20 cellular contexts compared by ENCODE assay signal in the genomic region with DNA sequence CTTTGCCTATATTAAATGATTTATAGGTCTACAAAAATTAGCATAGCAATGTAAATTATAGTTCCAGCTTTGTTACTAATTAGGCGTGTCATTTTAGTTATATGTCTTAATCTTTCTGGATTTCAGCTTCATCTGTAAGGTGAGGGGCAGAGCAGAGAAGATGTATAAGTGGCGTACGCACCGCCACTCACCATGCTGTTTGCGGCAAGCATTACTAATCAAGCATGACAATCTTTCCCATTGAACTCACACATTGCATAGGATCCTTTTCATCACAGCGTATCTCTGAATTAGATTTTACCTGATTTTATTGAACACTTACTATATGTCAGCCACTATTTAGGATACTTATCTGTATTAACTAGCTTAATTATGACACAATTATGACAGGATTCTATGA.
DNase-seq lines count a peak whose midpoint lies in the region; ATAC-seq, FAIRE-seq and TF ChIP-seq lines count a peak whose summit lies in the region.
"Had no signal": no experiment of that assay in that cellular context is flagged by ENCODE, and none has a peak within 500 bp of the region (broad histone marks: within the 10 kb centered on the region; RNA-seq: fewer than 3 reads in every experiment).

No MANE protein-coding gene starts in this region.

- POLR2A ChIA-PET in GM12878 (lab: Charles Lee), result interaction anchor here (1.3 to 1.9 kb wide), 3 partner anchors 206 to 386 kb away, joined by 4 read pairs; no protein-coding TSS in a partner anchor

- peak overlapping the region; percentile 81 for H3K4me2 ChIP-seq in BLaER1
- H3K4me2 ChIP-seq in KMS-11, result peak overlapping the region; percentile 65
- H3K4me2 ChIP-seq in OCI-LY1 (ENCODE audit: low read length), result no peak overlapping the region
- no peak overlapping the region for H3K4me2 ChIP-seq in GM12878 (ENCODE audit: control insufficient read depth, insufficient read depth)
- H3K4me2 ChIP-seq: A549 had no signal

- WGBS in GM12878 (ENCODE audit: insufficient coverage, insufficient replicate concordance, low lambda C conversion rate, missing lambda C conversion rate), result 73% methylated on average over 6 of the region's 6 CpGs

- no peak for TF ChIP-seq RAD21 in GM12878 (IDR thresholded peaks at IDR 0.05; ENCODE audit: insufficient read depth, low read depth, low read length)

- CTCF ChIA-PET in GM12878 (lab: Yijun Ruan, JAX), result interaction anchor here (0.8 to 3.2 kb wide), 9 partner anchors 20 to 531 kb away, joined by 3 to 15 read pairs (median 4); no protein-coding TSS in a partner anchor

- H3K36me3 ChIP-seq in BLaER1 (no peaks in the 10 kb centered on the region), KMS-11 (ENCODE audit: insufficient read depth) (no peaks in the 10 kb centered on the region), OCI-LY1 (ENCODE audit: insufficient read depth, low read length) (no peaks in the 10 kb centered on the region), GM12878 (ENCODE audit: control insufficient read depth in 2 of 2, insufficient read depth in 2 of 2, low read length in 1 of 2) (no peaks in the 10 kb centered on the region)

- SMC1A ChIA-PET in GM12878 (lab: Charles Lee; ENCODE audit: uncharacterized antibody, unreplicated experiment), result interaction anchor here (0.7 to 4.1 kb wide), 19 partner anchors 12 to 532 kb away, joined by 3 to 33 read pairs (median 5); no protein-coding TSS in a partner anchor

- no peak overlapping the region for H3K4me3 Mint-ChIP-seq in activated T-helper 17 cell treated with anti-CD3 and anti-CD28 coated beads, Interleukin-2, amount 50 U/mL, for 72 hours
- H3K4me3 Mint-ChIP-seq: CD8-positive, alpha-beta T cell had no signal

- H3K9ac ChIP-seq in BLaER1, result no peak overlapping the region
- H3K9ac ChIP-seq in KMS-11, result no peak overlapping the region
- no peak overlapping the region for H3K9ac ChIP-seq in OCI-LY1 (ENCODE audit: low read length)
- no peak overlapping the region for H3K9ac ChIP-seq in GM12878 (ENCODE audit: control insufficient read depth, insufficient read depth, low read length)

- H3K9me3 Mint-ChIP-seq in activated T-helper 17 cell treated with anti-CD3 and anti-CD28 coated beads, Interleukin-2, amount 50 U/mL, for 72 hours, result peaks cover 9% of the 10 kb centered on the region

- no peaks in the 10 kb centered on the region for H3K27me3 Mint-ChIP-seq in activated T-helper 17 cell treated with anti-CD3 and anti-CD28 coated beads, Interleukin-2, amount 50 U/mL, for 72 hours

- no peak overlapping the region for H3K27ac ChIP-seq in BLaER1
- H3K27ac ChIP-seq in KMS-11, result peak overlapping the region; percentile 73; the same call in 1 of the 2 replicates
- H3K27ac ChIP-seq in OCI-LY1 (ENCODE audit: low read depth, low read length, poor library complexity, severe bottlenecking), result peak overlapping the region; percentile 55
- no peak overlapping the region for H3K27ac ChIP-seq in GM12878 (ENCODE audit: control insufficient read depth, insufficient read depth)
- H3K27ac ChIP-seq: 22Rv1, A549, HL-60 had no signal

- RAD21 ChIA-PET in GM12878 (lab: Charles Lee; ENCODE audit: unreplicated experiment), result interaction anchor here (0.7 to 5.4 kb wide), 10 partner anchors 121 to 599 kb away, joined by 3 to 39 read pairs (median 5); no protein-coding TSS in a partner anchor

- H3K9me2 ChIP-seq in OCI-LY1 (ENCODE audit: low read depth, low read length), result no peaks in the 10 kb centered on the region

- H3K4me3 ChIP-seq in BLaER1 (no peak overlapping the region), KMS-11 (IDR thresholded peaks at IDR 0.05; ENCODE audit: insufficient read depth, low read depth, low read length) (no peak overlapping the region), OCI-LY1 (ENCODE audit: low read depth, low read length, poor library complexity, severe bottlenecking) (no peak overlapping the region), GM12878 (no peak overlapping the region)
- H3K4me3 ChIP-seq: A549 had no signal

- no peak overlapping the region for H3K27ac Mint-ChIP-seq in activated T-helper 17 cell treated with anti-CD3 and anti-CD28 coated beads, Interleukin-2, amount 50 U/mL, for 72 hours
- H3K27ac Mint-ChIP-seq: CD8-positive, alpha-beta T cell had no signal

- no peaks in the 10 kb centered on the region for H3K9me3 ChIP-seq in BLaER1
- H3K9me3 ChIP-seq in OCI-LY1 (ENCODE audit: low read length), result no peaks in the 10 kb centered on the region
- no peaks in the 10 kb centered on the region; the same call in 2 of the 3 replicates for H3K9me3 ChIP-seq in GM12878 (replicated peaks; ENCODE audit: control insufficient read depth, insufficient read depth, low read length)
- H3K9me3 ChIP-seq: A549 had no signal

- in situ Hi-C loops in GM12878 (cut with MboI), result no loop called here

- no peak for TF ChIP-seq EP300 in GM12878 (IDR thresholded peaks at IDR 0.05; ENCODE audit: borderline replicate concordance in 1 of 2, control insufficient read depth in 1 of 2, low read depth in 2 of 2, low read length in 2 of 2)

- H2AFZ ChIP-seq in KMS-11 (ENCODE audit: low read depth) (peak overlapping the region; percentile 4; the same call in 1 of the 2 replicates), OCI-LY1 (ENCODE audit: low read length) (no peak overlapping the region), GM12878 (ENCODE audit: control insufficient read depth, low read depth, low read length) (no peak overlapping the region)

- no peaks in the 10 kb centered on the region for H3K4me1 Mint-ChIP-seq in activated T-helper 17 cell treated with anti-CD3 and anti-CD28 coated beads, Interleukin-2, amount 50 U/mL, for 72 hours

- FAIRE-seq in GM12878 (lab: Jason Lieb, UNC), result peak; percentile 57
- FAIRE-seq: A549, GM12891, GM18507 had no signal

- H3K4me1 ChIP-seq in BLaER1 (peaks cover 47% of the 10 kb centered on the region), KMS-11 (ENCODE audit: low read depth, poor library complexity, severe bottlenecking) (peaks cover 42% of the 10 kb centered on the region), OCI-LY1 (ENCODE audit: insufficient read depth, low read length, severe bottlenecking) (peaks cover 41% of the 10 kb centered on the region), GM12878 (ENCODE audit: control insufficient read depth, insufficient read depth, low read length) (peaks cover 3% of the 10 kb centered on the region)
- H3K4me1 ChIP-seq: A549 had no signal

- no peaks in the 10 kb centered on the region for H3F3A ChIP-seq in OCI-LY1 (ENCODE audit: insufficient read depth, low read length)

- ATAC-seq in GM12878 (no peak), GM18517 (IDR thresholded peaks at IDR 0.05; ENCODE audit: unreplicated experiment) (no peak)
- no peak for ATAC-seq in activated T-helper 17 cell treated with anti-CD3 and anti-CD28 coated beads, Interleukin-2, amount 50 U/mL, for 72 hours (replicated peaks)
- ATAC-seq: A549; CD8-positive, alpha-beta T cell; HCT116 had no signal

- H4K20me1 ChIP-seq in BLaER1 (no peaks in the 10 kb centered on the region), KMS-11 (ENCODE audit: insufficient read depth) (no peaks in the 10 kb centered on the region), OCI-LY1 (ENCODE audit: insufficient read depth, low read length) (no peaks in the 10 kb centered on the region), GM12878 (ENCODE audit: control insufficient read depth, insufficient read depth) (no peaks in the 10 kb centered on the region)

- H3K27me3 ChIP-seq in BLaER1, result no peaks in the 10 kb centered on the region
- H3K27me3 ChIP-seq in KMS-11 (ENCODE audit: insufficient read depth, low read depth), result no peaks in the 10 kb centered on the region
- H3K27me3 ChIP-seq in OCI-LY1 (ENCODE audit: insufficient read depth, low read length), result no peaks in the 10 kb centered on the region
- no peaks in the 10 kb centered on the region for H3K27me3 ChIP-seq in GM12878 (replicated peaks in 1 of 2; ENCODE audit: control insufficient read depth in 2 of 2, insufficient read depth in 2 of 2, low read length in 1 of 2)

- TF ChIP-seq POLR2A in GM12878 (IDR thresholded peaks at IDR 0.05; ENCODE audit: low read depth, low read length), result no peak

- intact Hi-C loops in GM12878 (cut with micrococcal nuclease; ENCODE audit: unreplicated experiment), result loop anchor here (1.0 to 10.0 kb wide), 5 partner anchors 181 to 534 kb away; partner anchors contain the start of gene DLGAP1

- DNase-seq in GM12878 (ENCODE audit: low read depth, low spot score) (no peak), T1000 (lab: John Stamatoyannopoulos, UW) (no peak)
- DNase-seq: AML-193; Calu3; CD8-positive, alpha-beta T cell; DMS79 treated with DMSO at 0.1 percent for 48 hours; EL; GOT3; H7 had no signal

- TF ChIP-seq CTCF in KMS-11 (conservative IDR thresholded peaks at IDR 0.05; ENCODE audit: low read depth, low read length) (no peak), OCI-LY1 (IDR thresholded peaks at IDR 0.05; ENCODE audit: low read length) (no peak), GM12878 (IDR thresholded peaks at IDR 0.05 in 2 of 3, conservative IDR thresholded peaks at IDR 0.05 in 1 of 3; ENCODE audit: control insufficient read depth in 2 of 3, extremely low read depth in 1 of 3, insufficient read depth in 1 of 3, low read depth in 3 of 3, low read length in 3 of 3) (no peak)

- BruUV-seq in GM12878 (replicated peaks; lab: Mats Ljungman, UMichigan), result no TSS peak

- no peaks in the 10 kb centered on the region for H3K36me3 Mint-ChIP-seq in activated T-helper 17 cell treated with anti-CD3 and anti-CD28 coated beads, Interleukin-2, amount 50 U/mL, for 72 hours (ENCODE audit: low read depth)
- H3K36me3 Mint-ChIP-seq: CD8-positive, alpha-beta T cell had no signal

- no peaks in the 10 kb centered on the region for H3K79me2 ChIP-seq in KMS-11 (ENCODE audit: insufficient read depth, low read depth)
- H3K79me2 ChIP-seq in OCI-LY1 (ENCODE audit: insufficient read depth, low read length), result no peaks in the 10 kb centered on the region
- H3K79me2 ChIP-seq in GM12878 (ENCODE audit: control insufficient read depth, insufficient read depth, low read length), result no peaks in the 10 kb centered on the region

TF ChIP-seq in GM12878, 131 proteins besides CTCF, POLR2A, EP300 and RAD21 (continues in another document):
- no peak for TF ChIP-seq KAT2A (conservative IDR thresholded peaks at IDR 0.05; ENCODE audit: control insufficient read depth, low read depth, low read length)
- TF ChIP-seq, protein P1, sequence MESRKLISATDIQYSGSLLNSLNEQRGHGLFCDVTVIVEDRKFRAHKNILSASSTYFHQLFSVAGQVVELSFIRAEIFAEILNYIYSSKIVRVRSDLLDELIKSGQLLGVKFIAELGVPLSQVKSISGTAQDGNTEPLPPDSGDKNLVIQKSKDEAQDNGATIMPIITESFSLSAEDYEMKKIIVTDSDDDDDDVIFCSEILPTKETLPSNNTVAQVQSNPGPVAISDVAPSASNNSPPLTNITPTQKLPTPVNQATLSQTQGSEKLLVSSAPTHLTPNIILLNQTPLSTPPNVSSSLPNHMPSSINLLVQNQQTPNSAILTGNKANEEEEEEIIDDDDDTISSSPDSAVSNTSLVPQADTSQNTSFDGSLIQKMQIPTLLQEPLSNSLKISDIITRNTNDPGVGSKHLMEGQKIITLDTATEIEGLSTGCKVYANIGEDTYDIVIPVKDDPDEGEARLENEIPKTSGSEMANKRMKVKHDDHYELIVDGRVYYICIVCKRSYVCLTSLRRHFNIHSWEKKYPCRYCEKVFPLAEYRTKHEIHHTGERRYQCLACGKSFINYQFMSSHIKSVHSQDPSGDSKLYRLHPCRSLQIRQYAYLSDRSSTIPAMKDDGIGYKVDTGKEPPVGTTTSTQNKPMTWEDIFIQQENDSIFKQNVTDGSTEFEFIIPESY (IDR thresholded peaks at IDR 0.05), result peak; percentile 87

Comparison
In these comparisons a context has a peak if more than half of its experiments do, and no peak if none do; other contexts are left out.
1. H3K27ac ChIP-seq: peak in KMS-11 (single experiment) and OCI-LY1 (single experiment); none in BLaER1 (single experiment) and GM12878 (single experiment).
2. H3K4me2 ChIP-seq: peak in BLaER1 (single experiment) and KMS-11 (single experiment); none in OCI-LY1 (single experiment) and GM12878 (single experiment).